9 cellular contexts compared by ENCODE assay signal in the genomic region with DNA sequence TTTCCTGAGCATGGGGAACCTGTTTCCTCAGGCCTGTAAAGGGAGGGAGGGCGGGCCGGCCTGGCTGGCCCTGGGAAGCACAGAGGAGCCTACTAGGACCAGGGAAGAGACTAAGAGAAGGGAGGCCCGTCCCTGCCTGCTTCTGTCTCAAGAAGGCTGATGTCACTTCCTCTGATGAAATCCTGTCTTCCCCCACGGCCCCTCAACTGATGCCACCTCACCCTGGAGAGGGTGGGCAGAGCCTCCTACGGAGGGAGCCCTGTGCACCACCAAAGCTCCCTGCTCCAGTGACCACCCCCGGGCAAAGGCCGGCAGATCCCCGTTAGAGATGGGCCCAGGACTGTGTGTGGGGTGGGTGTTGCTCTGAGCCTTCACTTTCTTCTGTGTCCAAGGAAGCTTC. TPM values are rescaled to one million over a fixed set of nuclear protein-coding genes. Genes with fewer than 3 reads are reported as not detected.
DNase-seq lines count a peak whose midpoint lies in the region; ATAC-seq and TF ChIP-seq lines count a peak whose summit lies in the region.
"Had no signal": no experiment of that assay in that cellular context is flagged by ENCODE, and none has a peak within 500 bp of the region (broad histone marks: within the 10 kb centered on the region; RNA-seq: fewer than 3 reads in every experiment).

No MANE protein-coding gene starts in this region.

- H3K27me3 Mint-ChIP-seq in activated T-cell treated with anti-CD3 and anti-CD28 coated beads, Interleukin-2, amount 50 U/mL, for 24 hours, result no peaks in the 10 kb centered on the region
- no peaks in the 10 kb centered on the region for H3K27me3 Mint-ChIP-seq in activated T-helper 2 cell treated with anti-CD3 and anti-CD28 coated beads, Interferon-gamma antibody, Interleukin-2, Interleukin-4, amounts not matched to agents 10 μg/mL and 5 μg/mL and 100 μg/mL, durations not matched to agents 14 hours and 24 hours and 36 hours (ENCODE audit: low read depth)

- H3K4me3 ChIP-seq in tibial nerve, result no peak overlapping the region
- H3K4me3 ChIP-seq: SJSA1 had no signal

- H3K36me3 ChIP-seq in tibial nerve, result peaks cover 0 to 31% (median 0%) of the 10 kb centered on the region in 3 donors

- peak overlapping the region in 3 of 4 donors; percentile 32 to 70 (median 45) for H3K27ac ChIP-seq in tibial nerve
- H3K27ac ChIP-seq: SJSA1 had no signal

- no peaks in the 10 kb centered on the region for H3K9me3 ChIP-seq in tibial nerve
- H3K9me3 ChIP-seq: SJSA1 had no signal

- intact Hi-C loops in activated T-helper 2 cell treated with anti-CD3 and anti-CD28 coated beads, Interferon-gamma antibody, Interleukin-2, Interleukin-4, amounts not matched to agents 10 μg/mL and 5 μg/mL and 100 μg/mL, durations not matched to agents 14 hours and 24 hours and 36 hours (cut with micrococcal nuclease), result no loop called here

- H3K36me3 Mint-ChIP-seq in activated T-cell treated with anti-CD3 and anti-CD28 coated beads, Interleukin-2, amount 50 U/mL, for 24 hours (ENCODE audit: low read depth), result peaks cover 18% of the 10 kb centered on the region
- peaks cover 14% of the 10 kb centered on the region for H3K36me3 Mint-ChIP-seq in activated T-helper 2 cell treated with anti-CD3 and anti-CD28 coated beads, Interferon-gamma antibody, Interleukin-2, Interleukin-4, amounts not matched to agents 10 μg/mL and 5 μg/mL and 100 μg/mL, durations not matched to agents 14 hours and 24 hours and 36 hours (ENCODE audit: low read depth)

- H3K4me1 Mint-ChIP-seq in activated T-cell treated with anti-CD3 and anti-CD28 coated beads, Interleukin-2, amount 50 U/mL, for 24 hours (ENCODE audit: low read depth), result peaks cover 32% of the 10 kb centered on the region
- peaks cover 11% of the 10 kb centered on the region for H3K4me1 Mint-ChIP-seq in activated T-helper 2 cell treated with anti-CD3 and anti-CD28 coated beads, Interferon-gamma antibody, Interleukin-2, Interleukin-4, amounts not matched to agents 10 μg/mL and 5 μg/mL and 100 μg/mL, durations not matched to agents 14 hours and 24 hours and 36 hours (ENCODE audit: low read depth)

- H3K27ac Mint-ChIP-seq in activated T-cell treated with anti-CD3 and anti-CD28 coated beads, Interleukin-2, amount 50 U/mL, for 24 hours, result peak overlapping the region; percentile 87
- peak overlapping the region; percentile 68 for H3K27ac Mint-ChIP-seq in activated T-helper 2 cell treated with anti-CD3 and anti-CD28 coated beads, Interferon-gamma antibody, Interleukin-2, Interleukin-4, amounts not matched to agents 10 μg/mL and 5 μg/mL and 100 μg/mL, durations not matched to agents 14 hours and 24 hours and 36 hours

- no peak for TF ChIP-seq CTCF in tibial nerve (IDR thresholded peaks at IDR 0.05)

- no peak for TF ChIP-seq EP300 in tibial nerve (IDR thresholded peaks at IDR 0.05)

- H3K9me3 Mint-ChIP-seq in activated T-cell treated with anti-CD3 and anti-CD28 coated beads, Interleukin-2, amount 50 U/mL, for 24 hours, result no peaks in the 10 kb centered on the region
- H3K9me3 Mint-ChIP-seq in activated T-helper 2 cell treated with anti-CD3 and anti-CD28 coated beads, Interferon-gamma antibody, Interleukin-2, Interleukin-4, amounts not matched to agents 10 μg/mL and 5 μg/mL and 100 μg/mL, durations not matched to agents 14 hours and 24 hours and 36 hours, result no peaks in the 10 kb centered on the region

- peak; percentile 57 for DNase-seq in activated T-cell treated with anti-CD3 and anti-CD28 coated beads, Interleukin-2, amount 50 U/mL, for 24 hours
- DNase-seq in activated T-cell treated with anti-CD3 and anti-CD28 coated beads, Interleukin-2, amount 50 U/mL, for 1 hour, result no peak
- DNase-seq in activated T-helper 2 cell treated with anti-CD3 and anti-CD28 coated beads, Interferon-gamma antibody, Interleukin-2, Interleukin-4, amounts not matched to agents 10 μg/mL and 5 μg/mL and 100 μg/mL, durations not matched to agents 14 hours and 24 hours and 36 hours (ENCODE audit: low spot score), result no peak
- DNase-seq in iris pigment epithelial cell (ENCODE audit: low read depth), result peak; percentile 78
- DNase-seq in tibial nerve (ENCODE audit: low spot score in 2 of 2), result no peak
- no peak for DNase-seq in effector CD8-positive, alpha-beta T cell (lab: John Stamatoyannopoulos, UW)
- no peak for DNase-seq in NCI-H1048 (lab: John Stamatoyannopoulos, UW)

- no peak overlapping the region for H3K4me3 Mint-ChIP-seq in activated T-cell treated with anti-CD3 and anti-CD28 coated beads, Interleukin-2, amount 50 U/mL, for 24 hours
- H3K4me3 Mint-ChIP-seq in activated T-helper 2 cell treated with anti-CD3 and anti-CD28 coated beads, Interferon-gamma antibody, Interleukin-2, Interleukin-4, amounts not matched to agents 10 μg/mL and 5 μg/mL and 100 μg/mL, durations not matched to agents 14 hours and 24 hours and 36 hours (ENCODE audit: low read depth), result no peak overlapping the region

- ATAC-seq in GM21619 (IDR thresholded peaks at IDR 0.05; ENCODE audit: unreplicated experiment), result no peak

- peaks cover 0 to 33% (median 9%) of the 10 kb centered on the region in 4 donors for H3K4me1 ChIP-seq in tibial nerve
- H3K4me1 ChIP-seq: SJSA1 had no signal

- no peak for TF ChIP-seq POLR2A in tibial nerve (IDR thresholded peaks at IDR 0.05)

- H3K27me3 ChIP-seq in tibial nerve, result no peaks in the 10 kb centered on the region
- H3K27me3 ChIP-seq: SJSA1 had no signal

- 46 to 54% methylated on average over 5 to 8 of the region's 8 CpGs for WGBS in tibial nerve, 2 donors

RNA-seq across cellular contexts. Expression of gene PILRA, which starts 1.0 kb away (rescaled TPM):
- 12.3 TPM in 2 replicates for total RNA-seq in activated T-helper 2 cell treated with anti-CD3 and anti-CD28 coated beads, Interferon-gamma antibody, Interleukin-2, Interleukin-4, amounts not matched to agents 10 μg/mL and 5 μg/mL and 100 μg/mL, durations not matched to agents 14 hours and 24 hours and 36 hours
- total RNA-seq in tibial nerve, result 10 to 100 TPM; 10.9 to 27.3 (median 15.8) TPM

RNA-seq across cellular contexts. Expression of gene PILRB, which starts 14.3 kb away (rescaled TPM):
- 86.2 and 87.5 TPM in 2 replicates for total RNA-seq in activated T-helper 2 cell treated with anti-CD3 and anti-CD28 coated beads, Interferon-gamma antibody, Interleukin-2, Interleukin-4, amounts not matched to agents 10 μg/mL and 5 μg/mL and 100 μg/mL, durations not matched to agents 14 hours and 24 hours and 36 hours
- 100 to 1,000 TPM; 107 to 152 (median 132) TPM for total RNA-seq in tibial nerve

RNA-seq across cellular contexts. Expression of gene ZCWPW1, which starts 56.2 kb away (rescaled TPM):
- 1.1 and 3.5 TPM in 2 replicates for total RNA-seq in activated T-helper 2 cell treated with anti-CD3 and anti-CD28 coated beads, Interferon-gamma antibody, Interleukin-2, Interleukin-4, amounts not matched to agents 10 μg/mL and 5 μg/mL and 100 μg/mL, durations not matched to agents 14 hours and 24 hours and 36 hours
- total RNA-seq in tibial nerve, result 1 to 10 TPM; 3.6 to 7.3 (median 4.9) TPM

RNA-seq across cellular contexts. Expression of gene MEPCE, which starts 57.4 kb away (rescaled TPM):
- 50.9 and 51.0 TPM in 2 replicates for total RNA-seq in activated T-helper 2 cell treated with anti-CD3 and anti-CD28 coated beads, Interferon-gamma antibody, Interleukin-2, Interleukin-4, amounts not matched to agents 10 μg/mL and 5 μg/mL and 100 μg/mL, durations not matched to agents 14 hours and 24 hours and 36 hours
- total RNA-seq in tibial nerve, result 10 to 100 TPM; 39.5 to 50.2 (median 46.6) TPM

Comparison
In these comparisons a context has a peak if more than half of its experiments do, and no peak if none do; other contexts are left out.
1. DNase-seq: peak in activated T-cell treated with anti-CD3 and anti-CD28 coated beads, Interleukin-2, amount 50 U/mL, for 24 hours (single experiment) and iris pigment epithelial cell (single experiment); none in activated T-cell treated with anti-CD3 and anti-CD28 coated beads, Interleukin-2, amount 50 U/mL, for 1 hour (single experiment), activated T-helper 2 cell treated with anti-CD3 and anti-CD28 coated beads, Interferon-gamma antibody, Interleukin-2, Interleukin-4, amounts not matched to agents 10 μg/mL and 5 μg/mL and 100 μg/mL, durations not matched to agents 14 hours and 24 hours and 36 hours (single experiment), tibial nerve (0 of 2), effector CD8-positive, alpha-beta T cell (single experiment) and NCI-H1048 (single experiment).